ENCODE assay signal across 8 cellular contexts in the genomic region with DNA sequence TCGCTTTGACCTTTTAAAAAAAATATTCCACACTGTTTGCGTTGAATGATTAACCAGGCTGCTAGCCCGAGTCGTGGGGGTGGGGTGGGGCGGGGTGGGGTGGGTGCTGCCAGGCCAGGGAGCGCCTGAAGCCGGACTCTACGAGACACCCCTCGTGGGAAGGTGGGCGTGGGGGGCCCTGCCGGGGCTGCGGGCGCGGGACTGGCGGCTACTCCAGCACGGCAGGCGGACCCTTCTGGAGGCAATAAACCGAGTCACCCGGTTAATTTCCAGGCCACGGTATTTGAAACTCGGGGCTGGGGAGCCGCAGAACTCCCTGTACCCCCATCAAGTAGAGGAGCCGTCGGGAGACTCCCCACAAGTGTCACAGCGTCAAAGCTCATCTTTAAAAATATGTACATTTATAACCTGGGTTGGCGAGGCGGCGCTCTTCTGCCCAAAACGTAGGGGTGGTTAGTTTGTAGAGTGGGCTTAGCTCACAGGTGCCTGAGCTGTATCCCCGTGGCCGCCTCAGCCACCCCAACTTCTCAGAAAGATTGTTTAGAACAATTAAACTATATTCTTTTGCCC. TPM values are rescaled to one million over a fixed set of nuclear protein-coding genes. Genes with fewer than 3 reads are reported as not detected.
A peak's percentile ranks its signal among the peaks of the same experiment; 100 is the strongest.
DNase-seq lines count a peak whose midpoint lies in the region; ATAC-seq and TF ChIP-seq lines count a peak whose summit lies in the region.

No MANE protein-coding gene starts in this region.

- H3K27ac Mint-ChIP-seq in activated naive CD4-positive, alpha-beta T cell treated with anti-CD3 and anti-CD28 coated beads, Interleukin-2, amount 50 U/mL, for 72 hours: peak overlapping the region; percentile 94 to 99

- in situ Hi-C loops in Panc1 (cut with HindIII; ENCODE audit: low pct_unique_long_range_greater_than_20kb, low sequenced_read_pairs): no loop called here

- peaks cover 0 to 4% of the 10 kb centered on the region in 2 donors for H3K9me3 Mint-ChIP-seq in activated naive CD4-positive, alpha-beta T cell treated with anti-CD3 and anti-CD28 coated beads, Interleukin-2, amount 50 U/mL, for 72 hours

- BruUV-seq in Panc1 (replicated peaks; lab: Mats Ljungman, UMichigan): no TSS peak

- POLR2A ChIA-PET in Panc1 (lab: Charles Lee): no interaction called here

- DNase-seq in NCI-H345 (lab: John Stamatoyannopoulos, UW) (peak; percentile 20), NCI-H345 treated with DMSO at 0.1 percent for 48 hours (lab: John Stamatoyannopoulos, UW; ENCODE audit: unreplicated experiment) (no peak), Panc1 (ENCODE audit: low read depth, low spot score) (no peak), right cardiac atrium (peak; percentile 29 to 66 (median 65)), DMS153 (lab: John Stamatoyannopoulos, UW) (no peak)
- DNase-seq in activated naive CD4-positive, alpha-beta T cell treated with anti-CD3 and anti-CD28 coated beads, Interleukin-2, amount 50 U/mL, for 72 hours (ENCODE audit: low spot score in 2 of 2): peak; percentile 35 to 61

- CTCF ChIA-PET in Panc1 (lab: Charles Lee): no interaction called here

- H3K4me3 ChIP-seq in Panc1 (ENCODE audit: low read depth in 2 of 2, low read length in 2 of 2) (peak overlapping the region; percentile 88 to 91), right cardiac atrium (ENCODE audit: low read length) (peak overlapping the region; percentile 95), skin epidermis (peak overlapping the region; percentile 64 to 96 (median 87))

- intact Hi-C loops in Panc1 (cut with micrococcal nuclease; ENCODE audit: unreplicated experiment) (loop anchor here (5.0 kb wide), 1 partner anchor 215 kb away; no protein-coding TSS in a partner anchor), right cardiac atrium (cut with DNase I) (loop anchor here in 3 of 4 donors (5.0 to 10.0 kb wide), 6 partner anchors 95 to 282 kb away; no protein-coding TSS in a partner anchor)

- H3K27me3 ChIP-seq in Panc1 (ENCODE audit: control insufficient read depth, insufficient read depth, low read length) (no peaks in the 10 kb centered on the region), right cardiac atrium (ENCODE audit: control insufficient read depth, insufficient read depth) (no peaks in the 10 kb centered on the region)

- under 1% methylated on average over 31 of the region's 31 CpGs for WGBS in right cardiac atrium

- peaks cover 12 to 35% of the 10 kb centered on the region in 2 donors for H3K36me3 Mint-ChIP-seq in activated naive CD4-positive, alpha-beta T cell treated with anti-CD3 and anti-CD28 coated beads, Interleukin-2, amount 50 U/mL, for 72 hours

- peak; percentile 36; the same call in 1 of the 2 replicates for TF ChIP-seq CTCF in Panc1 (IDR thresholded peaks at IDR 0.05)

- H3K36me3 ChIP-seq in Panc1 (ENCODE audit: control insufficient read depth, insufficient read depth, low read length): no peaks in the 10 kb centered on the region; the same call in 1 of the 2 replicates

- H3K9me3 ChIP-seq in Panc1 (ENCODE audit: control insufficient read depth, insufficient read depth, low read depth, low read length) (no peaks in the 10 kb centered on the region), right cardiac atrium (ENCODE audit: control insufficient read depth, low read length) (no peaks in the 10 kb centered on the region)

- H3K4me1 ChIP-seq in Panc1 (ENCODE audit: control insufficient read depth, insufficient read depth, low read length) (peaks cover 17% of the 10 kb centered on the region; the same call in 1 of the 2 replicates), right cardiac atrium (ENCODE audit: control insufficient read depth, insufficient read depth, low read length) (peaks cover 4% of the 10 kb centered on the region)

- ATAC-seq in Panc1: no peak
- peak in 1 of 2 donors; percentile 23 for ATAC-seq in activated naive CD4-positive, alpha-beta T cell treated with anti-CD3 and anti-CD28 coated beads, Interleukin-2, amount 50 U/mL, for 72 hours
- peak in 1 of 2 donors; percentile 27 for ATAC-seq in right cardiac atrium
- no peak for ATAC-seq in HG03135 (IDR thresholded peaks at IDR 0.05; ENCODE audit: unreplicated experiment)

- peak overlapping the region; percentile 26; the same call in 1 of the 2 replicates for H3K27ac ChIP-seq in Panc1 (ENCODE audit: low read length)
- peak overlapping the region; percentile 92 for H3K27ac ChIP-seq in right cardiac atrium (ENCODE audit: low read length)
- H3K27ac ChIP-seq in skin epidermis: peak overlapping the region; percentile 74 to 97 (median 95)

RNA-seq across cellular contexts. Expression of a gene that starts 1.2 kb away (rescaled TPM):
- total RNA-seq in Panc1 (2021; ENCODE audit: unreplicated experiment) (14.1 TPM), right cardiac atrium (10 to 100 TPM; 14.5 to 17.4 (median 17.0) TPM)
- 6.7 TPM for polyA plus RNA-seq in Panc1 (2012; ENCODE audit: insufficient read length)
- total RNA-seq in activated naive CD4-positive, alpha-beta T cell treated with anti-CD3 and anti-CD28 coated beads, Interleukin-2, amount 50 U/mL, for 72 hours: 10 to 100 TPM; 34.9 to 43.6 TPM
- 14.1 TPM for polyA plus RNA-seq in right cardiac atrium

Comparison
In these comparisons a context has a peak if more than half of its experiments do, and no peak if none do; other contexts are left out.
1. DNase-seq: peak in NCI-H345 (single experiment), activated naive CD4-positive, alpha-beta T cell treated with anti-CD3 and anti-CD28 coated beads, Interleukin-2, amount 50 U/mL, for 72 hours (2 of 2) and right cardiac atrium (3 of 3); none in NCI-H345 treated with DMSO at 0.1 percent for 48 hours (single experiment), Panc1 (single experiment) and DMS153 (single experiment).
2. H3K27ac ChIP-seq: peak in every context shown above with its lines; median percentile 95 in skin epidermis; 92 in right cardiac atrium; 26 in Panc1.
3. Peak in every context shown above with its lines, with median percentiles within 50 percentile points of each other: H3K4me3 ChIP-seq.